8 cellular contexts compared by ENCODE assay signal in the genomic region with DNA sequence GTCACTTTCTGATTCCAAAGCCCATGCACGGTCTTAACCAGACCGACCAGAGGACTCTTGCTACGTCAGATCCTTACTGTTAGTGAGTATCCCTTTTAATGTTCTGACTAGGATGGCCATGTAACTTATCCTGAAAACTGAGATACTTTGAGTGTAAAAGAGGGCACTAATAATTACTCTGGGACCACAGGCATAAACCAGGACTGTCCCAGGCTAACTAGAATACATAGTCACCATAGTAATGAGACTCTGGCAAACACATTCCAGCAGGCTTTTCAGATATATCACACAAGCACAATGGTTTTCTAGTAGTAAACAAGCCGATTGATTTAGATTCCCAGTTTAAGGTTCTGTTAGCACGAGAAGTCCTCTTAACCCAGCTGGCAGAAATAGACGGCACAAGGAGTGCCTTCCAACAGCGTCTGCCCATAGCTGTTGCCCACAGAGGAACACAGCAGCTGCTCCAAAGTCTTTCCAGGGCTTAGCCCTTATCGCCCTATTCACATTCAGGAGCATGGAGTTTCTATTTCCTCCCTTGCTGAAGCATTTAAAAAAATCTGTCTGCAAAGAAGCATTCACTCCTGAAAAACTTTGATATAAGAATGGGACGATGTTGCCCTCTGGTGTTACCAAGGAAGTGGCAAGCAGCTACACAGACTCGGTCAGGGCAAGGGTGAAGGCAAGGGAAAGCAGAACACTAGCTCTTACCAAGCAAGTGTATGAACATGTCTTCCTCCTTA.
A peak's percentile ranks its signal among the peaks of the same experiment; 100 is the strongest.
DNase-seq lines count a peak whose midpoint lies in the region; ATAC-seq and TF ChIP-seq lines count a peak whose summit lies in the region.

No MANE protein-coding gene starts in this region.

- DNase-seq in NCI-H748 (lab: John Stamatoyannopoulos, UW; ENCODE audit: unreplicated experiment) (peak; percentile 2), NCI-H748 treated with DMSO at 0.1 percent for 48 hours (lab: John Stamatoyannopoulos, UW) (no peak), NCI-H226 (peak; percentile 51), colonic mucosa (peak; percentile 63), lower lobe of right lung (no peak)
- no peak for DNase-seq in activated naive CD4-positive, alpha-beta T cell treated with anti-CD3 and anti-CD28 coated beads, Interleukin-2, amount 50 U/mL, for 16 hours

- intact Hi-C loops in colonic mucosa (cut with DNase I): loop anchor here (5.0 to 10.0 kb wide), 2 partner anchors 81 to 223 kb away; no protein-coding TSS in a partner anchor
- intact Hi-C loops in lower lobe of right lung (cut with DNase I): no loop called here

- H3K27me3 ChIP-seq in colonic mucosa (no peaks in the 10 kb centered on the region), lower lobe of right lung (ENCODE audit: low read depth) (no peaks in the 10 kb centered on the region)

- H3K4me3 ChIP-seq in colonic mucosa (no peak overlapping the region), lower lobe of right lung (no peak overlapping the region)

- H3K4me1 ChIP-seq in colonic mucosa (no peaks in the 10 kb centered on the region), lower lobe of right lung (no peaks in the 10 kb centered on the region)

- H3K27ac ChIP-seq in colonic mucosa: no peak overlapping the region
- H3K27ac ChIP-seq in lower lobe of right lung: no peak overlapping the region

- H3K9me3 ChIP-seq in colonic mucosa (no peaks in the 10 kb centered on the region), lower lobe of right lung (no peaks in the 10 kb centered on the region)

- H3K36me3 ChIP-seq in colonic mucosa (no peaks in the 10 kb centered on the region), lower lobe of right lung (no peaks in the 10 kb centered on the region)

- TF ChIP-seq CTCF in colonic mucosa (IDR thresholded peaks at IDR 0.05): peak; percentile 48
- peak; percentile 40 for TF ChIP-seq CTCF in lower lobe of right lung (IDR thresholded peaks at IDR 0.05)

- H3K9ac ChIP-seq in colonic mucosa (ENCODE audit: low read depth in 2 of 2, low read length in 2 of 2): peak overlapping the region in 1 of 2 donors; percentile 51

- ATAC-seq in lower lobe of right lung (peak; percentile 80), HG03354 (IDR thresholded peaks at IDR 0.05; ENCODE audit: poor library complexity, severe bottlenecking, unreplicated experiment) (no peak)
- no peak for ATAC-seq in activated CD4-positive, CD25-positive, alpha-beta regulatory T cell treated with anti-CD3 and anti-CD28 coated beads, Interleukin-2, amount 50 U/mL, for 24 hours

Comparison
In these comparisons a context has a peak if more than half of its experiments do, and no peak if none do; other contexts are left out.
1. DNase-seq: peak in NCI-H748 (single experiment), NCI-H226 (single experiment) and colonic mucosa (single experiment); none in NCI-H748 treated with DMSO at 0.1 percent for 48 hours (single experiment), lower lobe of right lung (single experiment) and activated naive CD4-positive, alpha-beta T cell treated with anti-CD3 and anti-CD28 coated beads, Interleukin-2, amount 50 U/mL, for 16 hours (single experiment).
2. ATAC-seq: peak in lower lobe of right lung (2 of 2); none in activated CD4-positive, CD25-positive, alpha-beta regulatory T cell treated with anti-CD3 and anti-CD28 coated beads, Interleukin-2, amount 50 U/mL, for 24 hours (0 of 2) and HG03354 (single experiment).